8 cellular contexts compared by ENCODE assay signal in genomic region chr11:130069684-130070108, GRCh38. TPM values are rescaled to one million over a fixed set of nuclear protein-coding genes. Genes with fewer than 3 reads are reported as not detected.
DNase-seq lines count a peak whose midpoint lies in the region; ATAC-seq and TF ChIP-seq lines count a peak whose summit lies in the region.

Gene APLP2 (plus strand): TSS chr11:130069894. CDS start chr11:130069978, 84 bp downstream.

- peak within 1 kb of the TSS; percentile 80 to 98 for H3K9ac ChIP-seq in mucosa of rectum (ENCODE audit: low read depth in 1 of 2, low read length in 2 of 2)

- intact Hi-C loops in PC-9 (cut with micrococcal nuclease; ENCODE audit: unreplicated experiment): loop anchor here (1.0 to 2.0 kb wide), 3 partner anchors 46 to 66 kb away; no protein-coding TSS in a partner anchor

- CTCF ChIA-PET in PC-9 (lab: Charles Lee): interaction anchor here (0.6 kb wide), 1 partner anchor 62 kb away, joined by 4 read pairs; no protein-coding TSS in a partner anchor

- H3K27me3 ChIP-seq in PC-9 (ENCODE audit: insufficient read depth, low read depth): no peaks in the 10 kb centered on the region
- H3K27me3 ChIP-seq in mucosa of rectum (ENCODE audit: control insufficient read depth in 2 of 2, insufficient read depth in 2 of 2, low read length in 2 of 2): no peaks in the 10 kb centered on the region

- POLR2A ChIA-PET in PC-9 (lab: Charles Lee; ENCODE audit: unreplicated experiment): interaction anchor here (0.8 kb wide), 1 partner anchor 66 kb away, joined by 4 read pairs; no protein-coding TSS in a partner anchor

- DNase-seq in DMS53 treated with DMSO at 0.1 percent for 48 hours (lab: John Stamatoyannopoulos, UW; ENCODE audit: unreplicated experiment) (peak; percentile 93), KBM-7 (peak; percentile 98), PC-9 (peak; percentile 95 to 97), epithelial cell of proximal tubule (ENCODE audit: low read depth) (peak; percentile 72)
- DNase-seq in activated T-cell treated with anti-CD3 and anti-CD28 coated beads, Interleukin-2, amount 50 U/mL, for 1 hour: peak; percentile 93
- peak; percentile 95 to 96 for DNase-seq in stimulated activated CD8-positive, alpha-beta memory T cell treated with anti-CD3 and anti-CD28 coated beads, Interleukin-4, amount 100 ng/mL, for 4 hours (ENCODE audit: low read depth in 2 of 2, low spot score in 1 of 2)

- peak within 1 kb of the TSS; percentile 70 for H3K27ac ChIP-seq in PC-9
- peak within 1 kb of the TSS; percentile 96 to 97 for H3K27ac ChIP-seq in mucosa of rectum (ENCODE audit: low read depth in 2 of 2, low read length in 2 of 2)

- no peaks in the 10 kb centered on the region for H3K9me3 ChIP-seq in PC-9 (ENCODE audit: insufficient read depth, low read depth)
- no peaks in the 10 kb centered on the region for H3K9me3 ChIP-seq in mucosa of rectum (ENCODE audit: control insufficient read depth in 2 of 2, low read length in 2 of 2)

- in situ Hi-C loops in KBM-7 (cut with MboI; ENCODE audit: low pct_unique_long_range_greater_than_20kb, low sequenced_read_pairs): no loop called here

- H3K4me1 ChIP-seq in PC-9 (replicated peaks; ENCODE audit: insufficient read depth) (peaks cover 48% of the 10 kb centered on the region), mucosa of rectum (ENCODE audit: control insufficient read depth in 2 of 2, insufficient read depth in 2 of 2, low read length in 2 of 2) (peaks cover 17 to 29% of the 10 kb centered on the region in 2 donors)

- H3K4me3 ChIP-seq in PC-9 (peak within 1 kb of the TSS; percentile 55), epithelial cell of proximal tubule (ENCODE audit: low read depth, low read length) (peak within 1 kb of the TSS; percentile 84), mucosa of rectum (ENCODE audit: low read length in 2 of 2) (peak within 1 kb of the TSS; percentile 84 to 95)

- H3K79me2 ChIP-seq in PC-9 (ENCODE audit: low read depth): peaks cover 44% of the 10 kb centered on the region

- H4K20me1 ChIP-seq in PC-9 (ENCODE audit: insufficient read depth): peaks cover 20% of the 10 kb centered on the region

- H3K36me3 ChIP-seq in PC-9 (ENCODE audit: low read depth) (no peaks in the 10 kb centered on the region), mucosa of rectum (ENCODE audit: control insufficient read depth in 2 of 2, insufficient read depth in 2 of 2, low read length in 2 of 2) (no peaks in the 10 kb centered on the region)

- H2AFZ ChIP-seq in PC-9: peak within 1 kb of the TSS; percentile 91

- H3K4me2 ChIP-seq in PC-9: peak within 1 kb of the TSS; percentile 91

- H3K9me2 ChIP-seq in PC-9 (ENCODE audit: insufficient read depth): no peaks in the 10 kb centered on the region

- TF ChIP-seq CTCF in PC-9 (conservative IDR thresholded peaks at IDR 0.05) (no peak), epithelial cell of proximal tubule (conservative IDR thresholded peaks at IDR 0.05; ENCODE audit: low read depth, low read length) (no peak)

- no TSS peak for BruUV-seq in PC-9 (replicated peaks; lab: Mats Ljungman, UMichigan)

- H3F3A ChIP-seq in PC-9 (ENCODE audit: insufficient read depth, low read depth): peaks cover 18% of the 10 kb centered on the region

- ATAC-seq in GM21723 (IDR thresholded peaks at IDR 0.05; ENCODE audit: unreplicated experiment): peak; percentile 94

RNA-seq across cellular contexts. Expression of gene APLP2, which starts in this region (rescaled TPM):
- 306 and 350 TPM in 2 replicates for total RNA-seq in PC-9 (2021)
- total RNA-seq in epithelial cell of proximal tubule: 323 and 548 TPM in 2 replicates

Comparison
In these comparisons a context has a peak if more than half of its experiments do, and no peak if none do; other contexts are left out.
1. Peak in every context shown above with its lines: DNase-seq, ATAC-seq, H3K4me3 ChIP-seq and H3K27ac ChIP-seq.